In the genomic region with DNA sequence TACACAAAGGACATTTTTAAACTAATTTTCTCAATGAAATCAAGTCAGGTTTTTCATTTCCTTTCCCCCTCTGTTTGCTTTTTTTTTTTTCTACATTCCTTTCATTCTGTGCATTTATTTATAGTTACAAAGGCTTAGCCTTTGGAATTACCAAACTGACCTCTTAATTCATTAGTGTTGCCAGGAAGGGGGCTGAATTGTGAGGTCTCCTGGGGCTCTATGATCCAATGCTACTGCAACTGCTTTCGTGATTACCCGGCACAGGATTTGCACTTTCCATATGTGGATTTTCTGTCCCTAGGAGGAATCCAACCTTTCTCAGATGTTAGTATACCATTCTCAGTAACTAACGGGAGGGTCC, we compare ENCODE assay signal across 1 cellular context.
TF ChIP-seq lines count a peak whose summit lies in the region.

No MANE protein-coding gene starts in this region.

TF ChIP-seq in WTC11, 78 proteins besides CTCF, POLR2A, EP300 and RAD21 (continued from another document):
- TF ChIP-seq, protein P1, sequence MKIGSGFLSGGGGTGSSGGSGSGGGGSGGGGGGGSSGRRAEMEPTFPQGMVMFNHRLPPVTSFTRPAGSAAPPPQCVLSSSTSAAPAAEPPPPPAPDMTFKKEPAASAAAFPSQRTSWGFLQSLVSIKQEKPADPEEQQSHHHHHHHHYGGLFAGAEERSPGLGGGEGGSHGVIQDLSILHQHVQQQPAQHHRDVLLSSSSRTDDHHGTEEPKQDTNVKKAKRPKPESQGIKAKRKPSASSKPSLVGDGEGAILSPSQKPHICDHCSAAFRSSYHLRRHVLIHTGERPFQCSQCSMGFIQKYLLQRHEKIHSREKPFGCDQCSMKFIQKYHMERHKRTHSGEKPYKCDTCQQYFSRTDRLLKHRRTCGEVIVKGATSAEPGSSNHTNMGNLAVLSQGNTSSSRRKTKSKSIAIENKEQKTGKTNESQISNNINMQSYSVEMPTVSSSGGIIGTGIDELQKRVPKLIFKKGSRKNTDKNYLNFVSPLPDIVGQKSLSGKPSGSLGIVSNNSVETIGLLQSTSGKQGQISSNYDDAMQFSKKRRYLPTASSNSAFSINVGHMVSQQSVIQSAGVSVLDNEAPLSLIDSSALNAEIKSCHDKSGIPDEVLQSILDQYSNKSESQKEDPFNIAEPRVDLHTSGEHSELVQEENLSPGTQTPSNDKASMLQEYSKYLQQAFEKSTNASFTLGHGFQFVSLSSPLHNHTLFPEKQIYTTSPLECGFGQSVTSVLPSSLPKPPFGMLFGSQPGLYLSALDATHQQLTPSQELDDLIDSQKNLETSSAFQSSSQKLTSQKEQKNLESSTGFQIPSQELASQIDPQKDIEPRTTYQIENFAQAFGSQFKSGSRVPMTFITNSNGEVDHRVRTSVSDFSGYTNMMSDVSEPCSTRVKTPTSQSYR (CRISPR knock-in tag; IDR thresholded peaks at IDR 0.05): no peak
- no peak for TF ChIP-seq ZNF317 (CRISPR knock-in tag; IDR thresholded peaks at IDR 0.05; ENCODE audit: borderline replicate concordance, low read depth)
- TF ChIP-seq, protein P2, sequence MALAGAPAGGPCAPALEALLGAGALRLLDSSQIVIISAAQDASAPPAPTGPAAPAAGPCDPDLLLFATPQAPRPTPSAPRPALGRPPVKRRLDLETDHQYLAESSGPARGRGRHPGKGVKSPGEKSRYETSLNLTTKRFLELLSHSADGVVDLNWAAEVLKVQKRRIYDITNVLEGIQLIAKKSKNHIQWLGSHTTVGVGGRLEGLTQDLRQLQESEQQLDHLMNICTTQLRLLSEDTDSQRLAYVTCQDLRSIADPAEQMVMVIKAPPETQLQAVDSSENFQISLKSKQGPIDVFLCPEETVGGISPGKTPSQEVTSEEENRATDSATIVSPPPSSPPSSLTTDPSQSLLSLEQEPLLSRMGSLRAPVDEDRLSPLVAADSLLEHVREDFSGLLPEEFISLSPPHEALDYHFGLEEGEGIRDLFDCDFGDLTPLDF (CRISPR knock-in tag; IDR thresholded peaks at IDR 0.05): no peak
TF ChIP-seq in WTC11: peak in this region for 0.
